ENCODE assay signal across 8 cellular contexts in the genomic region with DNA sequence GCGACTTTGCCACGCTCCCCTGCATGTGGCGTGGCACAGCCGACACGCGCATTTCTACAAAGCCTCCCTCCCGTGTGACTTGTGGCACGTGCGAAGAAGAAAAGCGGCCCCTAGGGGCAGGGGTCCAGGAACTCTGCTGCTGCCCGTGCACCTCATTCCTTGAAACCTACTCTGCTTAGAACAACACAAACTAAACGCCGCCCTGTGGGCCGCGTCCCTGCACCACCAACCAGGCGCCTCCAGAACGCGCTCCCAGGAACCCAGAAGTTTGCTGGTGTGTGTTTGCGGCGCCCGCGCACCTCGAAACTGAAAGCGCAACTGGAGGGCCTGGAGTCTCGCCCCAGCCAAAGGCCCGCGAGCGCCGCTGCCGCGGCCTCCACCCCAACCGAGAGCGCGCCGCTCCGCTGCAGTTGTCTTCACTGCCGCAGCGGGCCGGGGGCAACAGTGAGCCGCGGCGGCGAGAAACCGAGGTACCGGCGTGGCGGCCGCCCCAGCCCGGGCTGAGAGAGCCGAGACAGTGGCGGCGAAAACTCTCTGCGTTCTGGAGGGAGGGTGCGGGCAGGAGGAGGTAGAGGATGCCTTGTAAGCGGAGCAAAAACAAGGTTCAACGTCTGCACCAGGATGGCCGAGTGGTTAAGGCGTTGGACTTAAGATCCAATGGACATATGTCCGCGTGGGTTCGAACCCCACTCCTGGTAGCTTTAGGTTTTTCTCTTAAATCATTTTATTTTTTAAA.
DNase-seq lines count a peak whose midpoint lies in the region; ATAC-seq and TF ChIP-seq lines count a peak whose summit lies in the region.

No MANE protein-coding gene starts in this region.

- peak; percentile 42 for TF ChIP-seq CTCF in colonic mucosa (IDR thresholded peaks at IDR 0.05)

- H3K27ac ChIP-seq in colonic mucosa (peak overlapping the region; percentile 97), layer of hippocampus (ENCODE audit: low read depth, low read length) (peak overlapping the region; percentile 94)

- peak overlapping the region; percentile 85 to 99 for H3K9ac ChIP-seq in colonic mucosa (ENCODE audit: low read depth in 2 of 2, low read length in 2 of 2)

- H3K36me3 ChIP-seq in colonic mucosa: no peaks in the 10 kb centered on the region

- ATAC-seq in GM19324 (IDR thresholded peaks at IDR 0.05; ENCODE audit: low FRiP score, unreplicated experiment): peak; percentile 96
- ATAC-seq in HG03460 (IDR thresholded peaks at IDR 0.05; ENCODE audit: unreplicated experiment): peak; percentile 89

- peak overlapping the region; percentile 57 for H3K4me3 ChIP-seq in colonic mucosa

- DNase-seq in C1 segment of cervical spinal cord (lab: John Stamatoyannopoulos, UW): peak; percentile 82 to 98 (median 94)
- DNase-seq in NCI-H524 (lab: John Stamatoyannopoulos, UW): peak; percentile 96 to 97
- peak; percentile 94 for DNase-seq in activated CD4-positive, alpha-beta T cell treated with anti-CD3 and anti-CD28 coated beads for 48 hours
- DNase-seq in colonic mucosa: peak; percentile 95
- DNase-seq in stimulated activated CD4-positive, alpha-beta T cell treated with anti-CD3 and anti-CD28 coated beads, Interleukin-1b, Interleukin-23, amount 100 ng/mL, for 24 hours (ENCODE audit: low read depth in 4 of 4, low spot score in 1 of 4): peak; percentile 76 to 93 (median 81)

- intact Hi-C loops in colonic mucosa (cut with DNase I): loop anchor here (5.0 kb wide), 3 partner anchors 71 to 266 kb away; partner anchors contain the start of gene UTRN

- no peaks in the 10 kb centered on the region for H3K9me3 ChIP-seq in colonic mucosa

- no peaks in the 10 kb centered on the region for H3K27me3 ChIP-seq in colonic mucosa
- H3K27me3 ChIP-seq in layer of hippocampus (ENCODE audit: control insufficient read depth, insufficient read depth, low read length): no peaks in the 10 kb centered on the region

- H3K4me1 ChIP-seq in colonic mucosa: peaks cover 5% of the 10 kb centered on the region

Comparison
In these comparisons a context has a peak if more than half of its experiments do, and no peak if none do; other contexts are left out.
1. Peak in every context shown above with its lines: DNase-seq, ATAC-seq, H3K4me3 ChIP-seq and H3K27ac ChIP-seq.